ENCODE assay signal across 25 cellular contexts in genomic region chr14:103393078-103393477, GRCh38. TPM values are rescaled to one million over a fixed set of nuclear protein-coding genes. Genes with fewer than 3 reads are reported as not detected.
DNase-seq lines count a peak whose midpoint lies in the region; ATAC-seq and TF ChIP-seq lines count a peak whose summit lies in the region.
"Had no signal": no experiment of that assay in that cellular context is flagged by ENCODE, and none has a peak within 500 bp of the region (broad histone marks: within the 10 kb centered on the region; RNA-seq: fewer than 3 reads in every experiment).

No MANE protein-coding gene starts in this region.

- no peak overlapping the region for H3K23ac ChIP-seq in mesenchymal stem cell (ENCODE audit: low read length in 2 of 2)

- no peak for TF ChIP-seq POLR2A in testis (IDR thresholded peaks at IDR 0.05)

- no peak overlapping the region for H3K18ac ChIP-seq in mesenchymal stem cell (ENCODE audit: low read depth in 1 of 2, low read length in 2 of 2)

- H3K27me3 ChIP-seq in mesenchymal stem cell (ENCODE audit: control insufficient read depth in 1 of 2, insufficient read depth in 1 of 2, low read length in 2 of 2) (no peaks in the 10 kb centered on the region), testis (no peaks in the 10 kb centered on the region)
- H3K27me3 ChIP-seq: esophagus squamous epithelium had no signal

- H2BK5ac ChIP-seq in mesenchymal stem cell (ENCODE audit: low read depth, low read length, poor library complexity, severe bottlenecking), result no peak overlapping the region

- no peak overlapping the region for H4K8ac ChIP-seq in mesenchymal stem cell (ENCODE audit: low read length)

- H3K79me1 ChIP-seq in mesenchymal stem cell (replicated peaks; ENCODE audit: low read length, poor library complexity, severe bottlenecking), result no peaks in the 10 kb centered on the region

- no peak overlapping the region for H2AFZ ChIP-seq in mesenchymal stem cell (ENCODE audit: low read depth, low read length)

- peak overlapping the region in 1 of 7 donors; percentile 61 for H3K27ac Mint-ChIP-seq in CD14-positive monocyte
- H3K27ac Mint-ChIP-seq: activated naive CD4-positive, alpha-beta T cell treated with anti-CD3 and anti-CD28 coated beads, Interleukin-2, amount 10 ng/mL, durations not matched to agents 7 days and 5 days; mesothelial cell of epicardium; stimulated activated effector memory CD8-positive, alpha-beta T cell treated with anti-CD3 and anti-CD28 coated beads, Interleukin-12 subunit alpha, Interleukin-12 subunit beta, amount 100 ng/mL, for 72 hours had no signal

- H3K27me3 Mint-ChIP-seq in CD14-positive monocyte (ENCODE audit: low read depth in 3 of 3), result no peaks in the 10 kb centered on the region
- H3K27me3 Mint-ChIP-seq: activated naive CD4-positive, alpha-beta T cell treated with anti-CD3 and anti-CD28 coated beads, Interleukin-2, amount 10 ng/mL, durations not matched to agents 7 days and 5 days; natural killer cell treated with Interleukin-12 subunit alpha and Interleukin-12 subunit beta and Interleukin-15 and Interleukin-18, amount 100 ng/mL, for 72 hours had no signal

- H3K4me1 Mint-ChIP-seq in CD14-positive monocyte, result peaks cover 57% of the 10 kb centered on the region

- no peak overlapping the region for H3K4ac ChIP-seq in mesenchymal stem cell (ENCODE audit: low read depth in 1 of 2, low read length in 2 of 2)

- no peaks in the 10 kb centered on the region for H3K9me3 Mint-ChIP-seq in CD14-positive monocyte
- H3K9me3 Mint-ChIP-seq: activated naive CD4-positive, alpha-beta T cell treated with anti-CD3 and anti-CD28 coated beads, Interleukin-2, amount 10 ng/mL, durations not matched to agents 7 days and 5 days; activated T-cell treated with anti-CD3 and anti-CD28 coated beads, Interleukin-2, amount 50 U/mL, for 4 hours; mesothelial cell of epicardium; natural killer cell treated with Interleukin-12 subunit alpha and Interleukin-12 subunit beta and Interleukin-15 and Interleukin-18, amount 100 ng/mL, for 72 hours; stimulated activated effector memory CD8-positive, alpha-beta T cell treated with anti-CD3 and anti-CD28 coated beads, Interleukin-12 subunit alpha, Interleukin-12 subunit beta, amount 100 ng/mL, for 72 hours had no signal

- no peak overlapping the region for H4K91ac ChIP-seq in mesenchymal stem cell (ENCODE audit: low read length)

- no peak overlapping the region for H2BK120ac ChIP-seq in mesenchymal stem cell (ENCODE audit: low read depth, low read length)

- DNase-seq in RWPE1 (ENCODE audit: low spot score) (no peak), epithelial cell of prostate (ENCODE audit: low read depth, low spot score) (no peak), mesenchymal stem cell (no peak), testis (no peak), NCI-H526 treated with DMSO at 0.1 percent for 48 hours (lab: John Stamatoyannopoulos, UW) (no peak), CD14-positive monocyte (ENCODE audit: low spot score) (no peak), sciatic nerve (ENCODE audit: low spot score) (no peak)
- DNase-seq: activated CD4-positive, CD25-positive, alpha-beta regulatory T cell treated with anti-CD3 and anti-CD28 coated beads, Interleukin-2, amount 50 U/mL, for 72 hours; activated naive CD4-positive, alpha-beta T cell treated with anti-CD3 and anti-CD28 coated beads, Interleukin-2, amount 10 ng/mL, durations not matched to agents 7 days and 5 days; activated T-cell treated with anti-CD3 and anti-CD28 coated beads, Interleukin-2, amount 50 U/mL, for 4 hours; AML-193; cerebellar nuclear complex; effector memory CD4-positive, alpha-beta T cell; esophagus squamous epithelium; kidney; MM.1S; NCI-H1436; NCI-H524; RPMI8226; stimulated activated CD4-positive, alpha-beta T cell treated with anti-CD3 and anti-CD28 coated beads, Interleukin-2, amount 100 ng/mL, for 24 hours; T-helper 9 cell had no signal

- H3K36me3 ChIP-seq in mesenchymal stem cell (ENCODE audit: control insufficient read depth in 1 of 2, insufficient read depth in 2 of 2, low read depth in 1 of 2, low read length in 2 of 2) (no peaks in the 10 kb centered on the region), testis (ENCODE audit: low read depth, missing control alignments) (no peaks in the 10 kb centered on the region)
- H3K36me3 ChIP-seq: esophagus squamous epithelium had no signal

- H3K9me3 ChIP-seq in mesenchymal stem cell (ENCODE audit: control insufficient read depth, low read length), result no peaks in the 10 kb centered on the region
- H3K9me3 ChIP-seq in testis, result no peaks in the 10 kb centered on the region
- H3K9me3 ChIP-seq: esophagus squamous epithelium had no signal

- H3K4me3 Mint-ChIP-seq in CD14-positive monocyte, result no peak overlapping the region
- H3K4me3 Mint-ChIP-seq: activated naive CD4-positive, alpha-beta T cell treated with anti-CD3 and anti-CD28 coated beads, Interleukin-2, amount 10 ng/mL, durations not matched to agents 7 days and 5 days; activated T-cell treated with anti-CD3 and anti-CD28 coated beads, Interleukin-2, amount 50 U/mL, for 4 hours; mesothelial cell of epicardium; natural killer cell treated with Interleukin-12 subunit alpha and Interleukin-12 subunit beta and Interleukin-15 and Interleukin-18, amount 100 ng/mL, for 72 hours; stimulated activated effector memory CD8-positive, alpha-beta T cell treated with anti-CD3 and anti-CD28 coated beads, Interleukin-12 subunit alpha, Interleukin-12 subunit beta, amount 100 ng/mL, for 72 hours had no signal

- H2BK12ac ChIP-seq in mesenchymal stem cell (ENCODE audit: low read length in 2 of 2), result no peak overlapping the region

- no peak overlapping the region for H2AK5ac ChIP-seq in mesenchymal stem cell (ENCODE audit: low read length, severe bottlenecking)

- H3K4me3 ChIP-seq in mesenchymal stem cell (ENCODE audit: insufficient read depth in 1 of 2, low read depth in 1 of 2, low read length in 2 of 2), result no peak overlapping the region
- no peak overlapping the region for H3K4me3 ChIP-seq in testis
- H3K4me3 ChIP-seq: esophagus squamous epithelium, skin epidermis had no signal

- H3K14ac ChIP-seq in mesenchymal stem cell (ENCODE audit: low read length in 2 of 2), result no peak overlapping the region

- H3K9ac ChIP-seq in mesenchymal stem cell (ENCODE audit: low read length), result peak overlapping the region; percentile 71

- CTCF ChIA-PET in RWPE1 (lab: Yijun Ruan, JAX), result interaction anchor here (0.6 to 0.9 kb wide), 4 partner anchors 26 to 476 kb away, joined by 3 to 7 read pairs (median 5); no protein-coding TSS in a partner anchor

- peaks cover 8% of the 10 kb centered on the region for H3K4me1 ChIP-seq in mesenchymal stem cell (ENCODE audit: control insufficient read depth, insufficient read depth, low read depth, low read length)
- peaks cover 71% of the 10 kb centered on the region for H3K4me1 ChIP-seq in testis

- intact Hi-C loops in testis (cut with DNase I; ENCODE audit: low total_unique reads) (no loop called here), CD14-positive monocyte (cut with micrococcal nuclease) (no loop called here), sciatic nerve (cut with DNase I) (no loop called here)

- H2BK15ac ChIP-seq in mesenchymal stem cell (ENCODE audit: low read depth, poor library complexity, severe bottlenecking), result no peak overlapping the region

- H3K27ac ChIP-seq in RWPE1, result peak overlapping the region; percentile 45
- peak overlapping the region; percentile 24 for H3K27ac ChIP-seq in epithelial cell of prostate
- no peak overlapping the region for H3K27ac ChIP-seq in mesenchymal stem cell (ENCODE audit: low read length, poor library complexity, severe bottlenecking)
- H3K27ac ChIP-seq in testis, result peak overlapping the region; percentile 51 to 79

- no peak overlapping the region for H3K4me2 ChIP-seq in mesenchymal stem cell (ENCODE audit: low read length, poor library complexity, severe bottlenecking)

- no peak for TF ChIP-seq CTCF in RWPE1 (conservative IDR thresholded peaks at IDR 0.05; ENCODE audit: low read depth)
- TF ChIP-seq CTCF in testis (IDR thresholded peaks at IDR 0.05), result no peak
- TF ChIP-seq CTCF in CD14-positive monocyte (IDR thresholded peaks at IDR 0.05), result no peak

- POLR2A ChIA-PET in RWPE1 (lab: Yijun Ruan, JAX; ENCODE audit: low non-redundant PET), result no interaction called here

- ATAC-seq in sciatic nerve, result no peak
- ATAC-seq: activated T-cell treated with anti-CD3 and anti-CD28 coated beads, Interleukin-2, amount 50 U/mL, for 4 hours; natural killer cell treated with Interleukin-12 subunit alpha and Interleukin-12 subunit beta and Interleukin-15 and Interleukin-18, amount 100 ng/mL, for 72 hours; stimulated activated effector memory CD8-positive, alpha-beta T cell treated with anti-CD3 and anti-CD28 coated beads, Interleukin-12 subunit alpha, Interleukin-12 subunit beta, amount 100 ng/mL, for 72 hours had no signal

- H3K36me3 Mint-ChIP-seq in CD14-positive monocyte, result peaks cover 0 to 3% of the 10 kb centered on the region in 2 donors
- H3K36me3 Mint-ChIP-seq: natural killer cell treated with Interleukin-12 subunit alpha and Interleukin-12 subunit beta and Interleukin-15 and Interleukin-18, amount 100 ng/mL, for 72 hours had no signal

- over 99% methylated on average over 6 of the region's 6 CpGs for WGBS in mesenchymal stem cell
- 36 to 38% methylated on average over 6 of the region's 6 CpGs for WGBS in testis, 2 donors

RNA-seq across cellular contexts. Expression of gene MARK3, which starts 7.9 kb away (rescaled TPM):
- 51.9 TPM for polyA plus RNA-seq in mesenchymal stem cell (2013, experiment 1 of 2)
- 50.3 TPM for polyA plus RNA-seq in mesenchymal stem cell (2013, experiment 2 of 2)
- total RNA-seq in testis (100 to 1,000 TPM; 172 to 198 TPM), sciatic nerve (104 TPM)
- polyA plus RNA-seq in testis (ENCODE audit: insufficient read depth, low read depth, low replicate concordance) (93.9 TPM), CD14-positive monocyte (10 to 100 TPM; 29.3 to 44.7 TPM)

RNA-seq across cellular contexts. Expression of gene EIF5, which starts 59.0 kb away (rescaled TPM):
- polyA plus RNA-seq in mesenchymal stem cell (2013, experiment 1 of 2), result 243 TPM
- polyA plus RNA-seq in mesenchymal stem cell (2013, experiment 2 of 2), result 253 TPM
- 100 to 1,000 TPM; 308 to 309 TPM for total RNA-seq in testis
- polyA plus RNA-seq in testis (ENCODE audit: insufficient read depth, low read depth, low replicate concordance), result 366 TPM
- 100 to 1,000 TPM; 163 to 191 TPM for polyA plus RNA-seq in CD14-positive monocyte
- 186 TPM for total RNA-seq in sciatic nerve
